ENCODE assay signal across 14 cellular contexts in the genomic region with DNA sequence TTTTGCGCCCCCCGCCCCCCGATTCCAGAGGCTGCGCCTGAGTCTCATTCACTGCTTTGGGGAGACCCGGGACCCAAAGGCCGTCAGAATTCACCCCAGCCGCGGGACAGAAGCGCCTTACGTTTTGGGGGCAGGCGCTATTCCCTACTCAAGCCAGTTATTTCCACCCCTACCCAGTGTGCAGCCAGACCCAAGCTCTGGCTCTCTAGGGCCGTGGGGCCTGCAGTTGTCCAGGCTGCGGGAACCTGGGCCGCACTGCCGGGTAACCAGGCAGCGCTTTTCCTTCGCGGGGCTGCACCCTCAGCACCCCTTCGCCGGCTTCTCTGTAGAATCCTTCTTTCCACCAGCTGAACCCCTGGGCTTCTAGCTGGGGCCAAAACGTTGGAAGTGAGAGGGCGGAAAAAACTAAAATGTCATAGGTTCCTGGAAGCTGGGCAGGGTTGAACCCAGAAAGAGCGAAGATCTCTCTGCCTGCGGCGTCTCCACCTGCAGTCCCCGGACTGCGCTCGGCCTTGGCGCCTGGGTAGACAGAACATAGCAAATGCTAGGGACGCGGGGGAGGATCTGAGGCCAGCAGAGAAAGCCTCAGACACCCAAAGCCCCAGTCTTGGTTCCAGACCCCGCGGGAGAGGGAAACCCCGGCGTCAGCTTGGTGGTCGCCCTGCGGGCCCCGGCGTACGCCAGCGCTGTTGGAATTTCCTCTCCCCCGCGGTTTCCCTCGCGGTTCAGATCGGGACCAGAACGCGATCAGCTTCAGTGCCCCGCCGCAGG. TPM values are rescaled to one million over a fixed set of nuclear protein-coding genes. Genes with fewer than 3 reads are reported as not detected.
A peak's percentile ranks its signal among the peaks of the same experiment; 100 is the strongest.
DNase-seq lines count a peak whose midpoint lies in the region; ATAC-seq and TF ChIP-seq lines count a peak whose summit lies in the region.
"Had no signal": no experiment of that assay in that cellular context is flagged by ENCODE, and none has a peak within 500 bp of the region (broad histone marks: within the 10 kb centered on the region; RNA-seq: fewer than 3 reads in every experiment).

No MANE protein-coding gene starts in this region.

- H3K27me3 ChIP-seq in testis, result no peaks in the 10 kb centered on the region

- no peak overlapping the region for H3K27ac ChIP-seq in testis
- H3K27ac ChIP-seq: coronary artery, PC-9 had no signal

- in situ Hi-C loops in astrocyte of the cerebellum (cut with HindIII; ENCODE audit: low sequenced_read_pairs), result no loop called here

- peaks cover 12% of the 10 kb centered on the region for H3K4me1 ChIP-seq in testis

- ATAC-seq in HG02763 (IDR thresholded peaks at IDR 0.05; ENCODE audit: unreplicated experiment) (no peak), GM18505 (IDR thresholded peaks at IDR 0.05; ENCODE audit: unreplicated experiment) (no peak)
- ATAC-seq: HepG2 had no signal

- no peak for TF ChIP-seq CTCF in HFF-Myc (IDR thresholded peaks at IDR 0.05; ENCODE audit: low read depth, low read length, missing control alignments)
- no peak for TF ChIP-seq CTCF in astrocyte of the cerebellum (IDR thresholded peaks at IDR 0.05; ENCODE audit: low read depth, low read length, missing control alignments)
- no peak for TF ChIP-seq CTCF in testis (IDR thresholded peaks at IDR 0.05)

- WGBS in testis, 2 donors, result 10 to 23% methylated on average over 41 to 50 of the region's 50 CpGs

- no peaks in the 10 kb centered on the region for H3K9me3 ChIP-seq in testis

- H3K4me3 ChIP-seq in HFF-Myc (replicated peaks; ENCODE audit: low read depth, low read length) (peak overlapping the region; percentile 73), astrocyte of the cerebellum (ENCODE audit: low read depth, low read length) (peak overlapping the region; percentile 18), testis (peak overlapping the region in 1 of 2 donors; percentile 7)
- H3K4me3 ChIP-seq: coronary artery, PC-9 had no signal

- no peak for TF ChIP-seq POLR2A in testis (IDR thresholded peaks at IDR 0.05)
- no peak for TF ChIP-seq POLR2A in GM18505 (IDR thresholded peaks at IDR 0.05; ENCODE audit: borderline replicate concordance, extremely low read depth, insufficient read depth, insufficient read length)

- DNase-seq in HFF-Myc (ENCODE audit: extremely low read depth, low read depth) (no peak), astrocyte of the cerebellum (ENCODE audit: low read depth) (no peak), left kidney (ENCODE audit: low read depth, low spot score) (peak; percentile 79), testis (peak; percentile 48), SW480 (ENCODE audit: low spot score) (no peak)
- DNase-seq: activated CD4-positive, alpha-beta memory T cell treated with anti-CD3 and anti-CD28 coated beads for 36 hours; head of caudate nucleus; NCI-H2081 treated with DMSO at 0.1 percent for 48 hours; NCI-H526 treated with DMSO at 0.1 percent for 48 hours; PC-9 had no signal

- intact Hi-C loops in testis (cut with DNase I; ENCODE audit: low total_unique reads), result loop anchor here (5.0 to 10.0 kb wide), 2 partner anchors 1087 to 1249 kb away; no protein-coding TSS in a partner anchor

- no peaks in the 10 kb centered on the region for H3K36me3 ChIP-seq in testis (ENCODE audit: low read depth, missing control alignments)

RNA-seq across cellular contexts. Expression of gene TBX3, which starts 18.4 kb away (rescaled TPM):
- 1 to 10 TPM; 8.4 to 8.7 TPM for total RNA-seq in testis
- polyA plus RNA-seq in testis (ENCODE audit: insufficient read depth, low read depth, low replicate concordance), result 4.0 TPM
- total RNA-seq: activated CD4-positive, alpha-beta memory T cell treated with anti-CD3 and anti-CD28 coated beads for 36 hours; PC-9 had no signal

Comparison
In these comparisons a context has a peak if more than half of its experiments do, and no peak if none do; other contexts are left out.
1. DNase-seq: peak in left kidney (single experiment) and testis (single experiment); none in HFF-Myc (single experiment), astrocyte of the cerebellum (single experiment) and SW480 (single experiment).